Comparison of ENCODE assay signal across 1 cellular context in genomic region chr14:102930138-102930752, GRCh38.
A peak's percentile ranks its signal among the peaks of the same experiment; 100 is the strongest.
TF ChIP-seq lines count a peak whose summit lies in the region.

No MANE protein-coding gene starts in this region.

TF ChIP-seq in H1, 55 proteins besides CTCF, POLR2A, EP300 and RAD21:
- TF ChIP-seq, protein P1, sequence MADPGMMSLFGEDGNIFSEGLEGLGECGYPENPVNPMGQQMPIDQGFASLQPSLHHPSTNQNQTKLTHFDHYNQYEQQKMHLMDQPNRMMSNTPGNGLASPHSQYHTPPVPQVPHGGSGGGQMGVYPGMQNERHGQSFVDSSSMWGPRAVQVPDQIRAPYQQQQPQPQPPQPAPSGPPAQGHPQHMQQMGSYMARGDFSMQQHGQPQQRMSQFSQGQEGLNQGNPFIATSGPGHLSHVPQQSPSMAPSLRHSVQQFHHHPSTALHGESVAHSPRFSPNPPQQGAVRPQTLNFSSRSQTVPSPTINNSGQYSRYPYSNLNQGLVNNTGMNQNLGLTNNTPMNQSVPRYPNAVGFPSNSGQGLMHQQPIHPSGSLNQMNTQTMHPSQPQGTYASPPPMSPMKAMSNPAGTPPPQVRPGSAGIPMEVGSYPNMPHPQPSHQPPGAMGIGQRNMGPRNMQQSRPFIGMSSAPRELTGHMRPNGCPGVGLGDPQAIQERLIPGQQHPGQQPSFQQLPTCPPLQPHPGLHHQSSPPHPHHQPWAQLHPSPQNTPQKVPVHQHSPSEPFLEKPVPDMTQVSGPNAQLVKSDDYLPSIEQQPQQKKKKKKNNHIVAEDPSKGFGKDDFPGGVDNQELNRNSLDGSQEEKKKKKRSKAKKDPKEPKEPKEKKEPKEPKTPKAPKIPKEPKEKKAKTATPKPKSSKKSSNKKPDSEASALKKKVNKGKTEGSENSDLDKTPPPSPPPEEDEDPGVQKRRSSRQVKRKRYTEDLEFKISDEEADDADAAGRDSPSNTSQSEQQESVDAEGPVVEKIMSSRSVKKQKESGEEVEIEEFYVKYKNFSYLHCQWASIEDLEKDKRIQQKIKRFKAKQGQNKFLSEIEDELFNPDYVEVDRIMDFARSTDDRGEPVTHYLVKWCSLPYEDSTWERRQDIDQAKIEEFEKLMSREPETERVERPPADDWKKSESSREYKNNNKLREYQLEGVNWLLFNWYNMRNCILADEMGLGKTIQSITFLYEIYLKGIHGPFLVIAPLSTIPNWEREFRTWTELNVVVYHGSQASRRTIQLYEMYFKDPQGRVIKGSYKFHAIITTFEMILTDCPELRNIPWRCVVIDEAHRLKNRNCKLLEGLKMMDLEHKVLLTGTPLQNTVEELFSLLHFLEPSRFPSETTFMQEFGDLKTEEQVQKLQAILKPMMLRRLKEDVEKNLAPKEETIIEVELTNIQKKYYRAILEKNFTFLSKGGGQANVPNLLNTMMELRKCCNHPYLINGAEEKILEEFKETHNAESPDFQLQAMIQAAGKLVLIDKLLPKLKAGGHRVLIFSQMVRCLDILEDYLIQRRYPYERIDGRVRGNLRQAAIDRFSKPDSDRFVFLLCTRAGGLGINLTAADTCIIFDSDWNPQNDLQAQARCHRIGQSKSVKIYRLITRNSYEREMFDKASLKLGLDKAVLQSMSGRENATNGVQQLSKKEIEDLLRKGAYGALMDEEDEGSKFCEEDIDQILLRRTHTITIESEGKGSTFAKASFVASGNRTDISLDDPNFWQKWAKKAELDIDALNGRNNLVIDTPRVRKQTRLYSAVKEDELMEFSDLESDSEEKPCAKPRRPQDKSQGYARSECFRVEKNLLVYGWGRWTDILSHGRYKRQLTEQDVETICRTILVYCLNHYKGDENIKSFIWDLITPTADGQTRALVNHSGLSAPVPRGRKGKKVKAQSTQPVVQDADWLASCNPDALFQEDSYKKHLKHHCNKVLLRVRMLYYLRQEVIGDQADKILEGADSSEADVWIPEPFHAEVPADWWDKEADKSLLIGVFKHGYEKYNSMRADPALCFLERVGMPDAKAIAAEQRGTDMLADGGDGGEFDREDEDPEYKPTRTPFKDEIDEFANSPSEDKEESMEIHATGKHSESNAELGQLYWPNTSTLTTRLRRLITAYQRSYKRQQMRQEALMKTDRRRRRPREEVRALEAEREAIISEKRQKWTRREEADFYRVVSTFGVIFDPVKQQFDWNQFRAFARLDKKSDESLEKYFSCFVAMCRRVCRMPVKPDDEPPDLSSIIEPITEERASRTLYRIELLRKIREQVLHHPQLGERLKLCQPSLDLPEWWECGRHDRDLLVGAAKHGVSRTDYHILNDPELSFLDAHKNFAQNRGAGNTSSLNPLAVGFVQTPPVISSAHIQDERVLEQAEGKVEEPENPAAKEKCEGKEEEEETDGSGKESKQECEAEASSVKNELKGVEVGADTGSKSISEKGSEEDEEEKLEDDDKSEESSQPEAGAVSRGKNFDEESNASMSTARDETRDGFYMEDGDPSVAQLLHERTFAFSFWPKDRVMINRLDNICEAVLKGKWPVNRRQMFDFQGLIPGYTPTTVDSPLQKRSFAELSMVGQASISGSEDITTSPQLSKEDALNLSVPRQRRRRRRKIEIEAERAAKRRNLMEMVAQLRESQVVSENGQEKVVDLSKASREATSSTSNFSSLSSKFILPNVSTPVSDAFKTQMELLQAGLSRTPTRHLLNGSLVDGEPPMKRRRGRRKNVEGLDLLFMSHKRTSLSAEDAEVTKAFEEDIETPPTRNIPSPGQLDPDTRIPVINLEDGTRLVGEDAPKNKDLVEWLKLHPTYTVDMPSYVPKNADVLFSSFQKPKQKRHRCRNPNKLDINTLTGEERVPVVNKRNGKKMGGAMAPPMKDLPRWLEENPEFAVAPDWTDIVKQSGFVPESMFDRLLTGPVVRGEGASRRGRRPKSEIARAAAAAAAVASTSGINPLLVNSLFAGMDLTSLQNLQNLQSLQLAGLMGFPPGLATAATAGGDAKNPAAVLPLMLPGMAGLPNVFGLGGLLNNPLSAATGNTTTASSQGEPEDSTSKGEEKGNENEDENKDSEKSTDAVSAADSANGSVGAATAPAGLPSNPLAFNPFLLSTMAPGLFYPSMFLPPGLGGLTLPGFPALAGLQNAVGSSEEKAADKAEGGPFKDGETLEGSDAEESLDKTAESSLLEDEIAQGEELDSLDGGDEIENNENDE (IDR thresholded peaks at IDR 0.05; ENCODE audit: insufficient replicate concordance, low read length) = no peak
- no peak for TF ChIP-seq SRF (IDR thresholded peaks at IDR 0.05; ENCODE audit: low read depth, low read length)
- TF ChIP-seq RNF2 (IDR thresholded peaks at IDR 0.05; ENCODE audit: borderline replicate concordance, low read depth, low read length, missing control alignments, poor library complexity, severe bottlenecking) = no peak
- TF ChIP-seq RBBP5 (IDR thresholded peaks at IDR 0.05; ENCODE audit: borderline replicate concordance, low read depth, low read length) = 0 out of 2 replicates have a peak, but pooled peaks have one; percentile 6
- no peak for TF ChIP-seq NANOG (IDR thresholded peaks at IDR 0.05; ENCODE audit: insufficient read depth, low read depth, low read length, poor library complexity, severe bottlenecking)
- TF ChIP-seq KDM5A (IDR thresholded peaks at IDR 0.05; ENCODE audit: low read length) = no peak
- TF ChIP-seq SIRT6 (IDR thresholded peaks at IDR 0.05; ENCODE audit: low read length) = no peak
- peak; percentile 70 for TF ChIP-seq MAX (IDR thresholded peaks at IDR 0.05)
- TF ChIP-seq SIN3A (conservative IDR thresholded peaks at IDR 0.05 in 1 of 2, IDR thresholded peaks at IDR 0.05 in 1 of 2; ENCODE audit: low read depth in 1 of 2, low read length in 2 of 2) = peak in 1 of 2 experiments; percentile 12; a peak in 1 of 4 replicates
